Comparison of ENCODE assay signal across 1 cellular context in the genomic region with DNA sequence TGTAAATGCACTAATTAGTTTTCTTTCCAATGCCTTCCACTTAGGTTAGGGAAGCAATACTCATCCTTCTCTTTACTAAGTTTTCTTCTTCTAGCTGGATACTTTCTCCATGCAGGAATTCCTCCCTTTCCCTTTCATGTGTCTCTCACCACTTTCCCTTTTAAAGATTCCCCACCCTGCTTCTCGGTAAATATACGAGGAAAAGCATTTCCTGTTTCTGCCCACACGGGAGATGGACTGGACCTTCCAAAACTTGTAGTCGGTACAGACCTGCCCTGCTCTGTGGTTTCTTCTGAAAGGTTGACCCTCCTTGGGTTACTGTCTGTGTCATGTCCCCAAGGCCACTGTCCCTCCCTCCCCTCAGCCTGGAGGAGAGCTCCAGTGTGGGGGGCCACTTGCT.
TF ChIP-seq lines count a peak whose summit lies in the region.

No MANE protein-coding gene starts in this region.

TF ChIP-seq in IMR-90, 13 proteins besides CTCF, POLR2A, EP300 and RAD21:
- TF ChIP-seq, protein P1, sequence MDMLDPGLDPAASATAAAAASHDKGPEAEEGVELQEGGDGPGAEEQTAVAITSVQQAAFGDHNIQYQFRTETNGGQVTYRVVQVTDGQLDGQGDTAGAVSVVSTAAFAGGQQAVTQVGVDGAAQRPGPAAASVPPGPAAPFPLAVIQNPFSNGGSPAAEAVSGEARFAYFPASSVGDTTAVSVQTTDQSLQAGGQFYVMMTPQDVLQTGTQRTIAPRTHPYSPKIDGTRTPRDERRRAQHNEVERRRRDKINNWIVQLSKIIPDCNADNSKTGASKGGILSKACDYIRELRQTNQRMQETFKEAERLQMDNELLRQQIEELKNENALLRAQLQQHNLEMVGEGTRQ (IDR thresholded peaks at IDR 0.05; ENCODE audit: low read depth, low read length), result no peak
- TF ChIP-seq CEBPB (IDR thresholded peaks at IDR 0.05; ENCODE audit: low read depth, low read length) (no peak), FOS (IDR thresholded peaks at IDR 0.05; ENCODE audit: low read depth, low read length) (no peak), BHLHE40 (IDR thresholded peaks at IDR 0.05; ENCODE audit: low read depth, low read length) (no peak), ELK1 (IDR thresholded peaks at IDR 0.05; ENCODE audit: borderline replicate concordance, low read depth, low read length) (no peak), MXI1 (IDR thresholded peaks at IDR 0.05; ENCODE audit: borderline replicate concordance, low read depth, low read length) (no peak), CHD1 (IDR thresholded peaks at IDR 0.05; ENCODE audit: low read depth, low read length) (no peak), MAZ (IDR thresholded peaks at IDR 0.05; ENCODE audit: borderline replicate concordance, low read depth, low read length) (no peak), SMC3 (IDR thresholded peaks at IDR 0.05; ENCODE audit: low read depth, low read length) (no peak), MAFK (IDR thresholded peaks at IDR 0.05; ENCODE audit: low read depth, low read length) (no peak), NFE2L2 (IDR thresholded peaks at IDR 0.05; ENCODE audit: low read depth, low read length) (no peak), RCOR1 (IDR thresholded peaks at IDR 0.05; ENCODE audit: insufficient replicate concordance, low read length) (no peak), RFX5 (IDR thresholded peaks at IDR 0.05; ENCODE audit: low read depth, low read length) (no peak)
TF ChIP-seq in IMR-90: peak in this region for 0.
